Comparison of ENCODE assay signal across 22 cellular contexts in the genomic region with DNA sequence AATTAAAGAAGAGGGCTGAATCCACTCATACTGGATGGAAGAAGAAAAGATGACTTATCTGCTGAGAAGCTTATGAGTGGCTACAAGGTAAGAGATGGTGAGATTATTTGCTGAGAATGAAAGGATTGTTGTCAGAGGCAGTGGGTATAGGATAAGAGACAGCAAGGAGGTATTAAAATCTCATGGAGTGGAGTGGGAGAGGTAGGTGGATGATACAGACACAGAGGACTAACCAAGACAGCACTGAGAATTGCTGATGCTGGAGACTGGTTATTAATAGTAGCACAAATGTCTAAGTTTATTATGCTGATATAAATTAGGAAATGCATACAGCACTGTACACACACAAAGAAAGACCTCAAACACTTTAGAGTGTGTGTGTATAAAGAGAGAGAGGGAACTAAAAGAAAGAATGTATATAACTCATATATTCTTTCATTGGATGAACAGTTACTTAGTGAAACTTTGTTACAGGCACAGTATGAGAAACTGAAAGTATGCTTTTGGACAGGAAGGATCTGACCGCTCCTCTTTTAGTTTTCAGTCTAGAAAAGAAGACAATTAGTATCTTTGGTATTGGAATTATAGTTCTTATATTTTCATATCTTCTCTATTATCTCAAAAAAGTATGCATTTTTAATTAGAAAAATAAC.
DNase-seq lines count a peak whose midpoint lies in the region; ATAC-seq, FAIRE-seq and TF ChIP-seq lines count a peak whose summit lies in the region.
"Had no signal": no experiment of that assay in that cellular context is flagged by ENCODE, and none has a peak within 500 bp of the region (broad histone marks: within the 10 kb centered on the region; RNA-seq: fewer than 3 reads in every experiment).

No MANE protein-coding gene starts in this region.

- DNase-seq in keratinocyte (ENCODE audit: low read depth, low spot score) (no peak), dorsolateral prefrontal cortex (no peak), hepatocyte (ENCODE audit: low spot score) (no peak), NOMO-1 treated with DMSO at 0.1 percent for 48 hours (lab: John Stamatoyannopoulos, UW; ENCODE audit: unreplicated experiment) (no peak)
- DNase-seq: activated CD8-positive, alpha-beta T cell treated with anti-CD3 and anti-CD28 coated beads for 36 hours; activated naive CD8-positive, alpha-beta T cell treated with anti-CD3 and anti-CD28 coated beads, Interleukin-2, amount 50 U/mL, for 24 hours; activated T-cell treated with anti-CD3 and anti-CD28 coated beads, Interleukin-2, amount 50 U/mL, for 72 hours; caudate nucleus; DMS79; endodermal cell; H7; left ventricle myocardium superior; NCI-H2029 treated with DMSO at 0.1 percent for 48 hours; NCI-H69; Peyer's patch; tibial artery had no signal

- H3K27ac ChIP-seq in keratinocyte (ENCODE audit: control insufficient read depth, insufficient read depth, low read length), result no peak overlapping the region
- no peak overlapping the region for H3K27ac ChIP-seq in dorsolateral prefrontal cortex
- H3K27ac ChIP-seq in hepatocyte, result no peak overlapping the region
- H3K27ac ChIP-seq: Peyer's patch, tibial artery, VCaP had no signal

- no peaks in the 10 kb centered on the region for H3K27me3 ChIP-seq in keratinocyte (ENCODE audit: control insufficient read depth, extremely low read depth, insufficient read depth, low read length)
- H3K27me3 ChIP-seq in dorsolateral prefrontal cortex, result no peaks in the 10 kb centered on the region
- no peaks in the 10 kb centered on the region for H3K27me3 ChIP-seq in hepatocyte
- H3K27me3 ChIP-seq: Peyer's patch, tibial artery had no signal

- FAIRE-seq in keratinocyte (lab: Jason Lieb, UNC), result no peak

- H4K20me1 ChIP-seq in keratinocyte (ENCODE audit: control insufficient read depth, extremely low read depth, insufficient read depth, low read length), result no peaks in the 10 kb centered on the region
- no peaks in the 10 kb centered on the region for H4K20me1 ChIP-seq in hepatocyte (ENCODE audit: insufficient read depth, poor library complexity, severe bottlenecking)

- H3K4me1 ChIP-seq in keratinocyte (ENCODE audit: control insufficient read depth, extremely low read depth, insufficient read depth, low read length) (no peaks in the 10 kb centered on the region), hepatocyte (ENCODE audit: insufficient read depth) (no peaks in the 10 kb centered on the region)
- H3K4me1 ChIP-seq: Peyer's patch, tibial artery had no signal

- H2AFZ ChIP-seq in keratinocyte (ENCODE audit: control insufficient read depth, low read length) (peak overlapping the region; percentile 39), hepatocyte (no peak overlapping the region)

- intact Hi-C loops in dorsolateral prefrontal cortex (cut with DNase I), result no loop called here

- H3K9ac ChIP-seq in keratinocyte (ENCODE audit: control insufficient read depth, extremely low read depth, insufficient read depth, low read length), result no peak overlapping the region

- H3K9me1 ChIP-seq in keratinocyte (ENCODE audit: control insufficient read depth, extremely low read depth, insufficient read depth, low read length), result no peaks in the 10 kb centered on the region

- H3K9me2 ChIP-seq in hepatocyte (replicated peaks; ENCODE audit: insufficient read depth), result no peaks in the 10 kb centered on the region

- no peaks in the 10 kb centered on the region for H3K9me3 ChIP-seq in keratinocyte (ENCODE audit: control insufficient read depth, low read depth, low read length)
- no peaks in the 10 kb centered on the region for H3K9me3 ChIP-seq in hepatocyte (ENCODE audit: low read depth)
- H3K9me3 ChIP-seq: Peyer's patch, tibial artery had no signal

- H3K4me3 ChIP-seq in keratinocyte (ENCODE audit: control insufficient read depth in 2 of 3, extremely low read depth in 1 of 3, insufficient read depth in 2 of 3, low read depth in 1 of 3, low read length in 3 of 3), result no peak overlapping the region
- no peak overlapping the region for H3K4me3 ChIP-seq in dorsolateral prefrontal cortex
- no peak overlapping the region for H3K4me3 ChIP-seq in hepatocyte
- H3K4me3 ChIP-seq: Peyer's patch, smooth muscle cell, tibial artery had no signal

- TF ChIP-seq CTCF in keratinocyte (optimal IDR thresholded peaks at IDR 0.05 in 1 of 3, IDR thresholded peaks at IDR 0.05 in 1 of 3, conservative IDR thresholded peaks at IDR 0.05 in 1 of 3; ENCODE audit: extremely low read depth in 1 of 3, insufficient read depth in 2 of 3, low read length in 3 of 3), result no peak
- no peak for TF ChIP-seq CTCF in dorsolateral prefrontal cortex (IDR thresholded peaks at IDR 0.05 in 54 of 56, conservative IDR thresholded peaks at IDR 0.05 in 2 of 56; ENCODE audit: low read depth in 1 of 56, partially characterized antibody in 56 of 56)
- no peak for TF ChIP-seq CTCF in hepatocyte (IDR thresholded peaks at IDR 0.05; ENCODE audit: poor library complexity)

- H3K36me3 ChIP-seq in keratinocyte (ENCODE audit: control insufficient read depth in 2 of 2, extremely low read depth in 1 of 2, insufficient read depth in 2 of 2, low read length in 2 of 2) (no peaks in the 10 kb centered on the region), hepatocyte (replicated peaks; ENCODE audit: insufficient read depth, low read depth) (no peaks in the 10 kb centered on the region)
- H3K36me3 ChIP-seq: Peyer's patch, tibial artery had no signal

- H3K4me2 ChIP-seq in keratinocyte (ENCODE audit: control insufficient read depth, extremely low read depth, insufficient read depth, low read depth, low read length), result no peak overlapping the region
- no peak overlapping the region for H3K4me2 ChIP-seq in hepatocyte
- H3K4me2 ChIP-seq: smooth muscle cell had no signal

- dilution Hi-C loops in keratinocyte (cut with MboI; ENCODE audit: extremely low pct_ligation_motif_present, low sequenced_read_pairs), result no loop called here

- WGBS in hepatocyte (ENCODE audit: low lambda C conversion rate, missing lambda C conversion rate), result 94% methylated on average over 1 of the region's 1 CpG

- H3K79me2 ChIP-seq in keratinocyte (ENCODE audit: control insufficient read depth, insufficient read depth, low read length), result no peaks in the 10 kb centered on the region
- no peaks in the 10 kb centered on the region for H3K79me2 ChIP-seq in hepatocyte

- ATAC-seq in GM18907 (IDR thresholded peaks at IDR 0.05; ENCODE audit: unreplicated experiment) (peak; percentile 46), GM21825 (IDR thresholded peaks at IDR 0.05; ENCODE audit: unreplicated experiment) (peak; percentile 50), HG03571 (IDR thresholded peaks at IDR 0.05; ENCODE audit: unreplicated experiment) (peak; percentile 80)
- ATAC-seq: activated CD8-positive, alpha-beta T cell treated with anti-CD3 and anti-CD28 coated beads for 36 hours; activated naive CD8-positive, alpha-beta T cell treated with anti-CD3 and anti-CD28 coated beads, Interleukin-2, amount 50 U/mL, for 24 hours; activated T-cell treated with anti-CD3 and anti-CD28 coated beads, Interleukin-2, amount 50 U/mL, for 72 hours; left ventricle myocardium superior; stimulated activated memory B cell treated with anti-CD40 and anti-IgM and Interleukin-4, amounts not matched to agents 10 μg/mL and 1 μg/mL and 100 μg/mL, for 72 hours had no signal
